Comparison of ENCODE assay signal across 8 cellular contexts in the genomic region with DNA sequence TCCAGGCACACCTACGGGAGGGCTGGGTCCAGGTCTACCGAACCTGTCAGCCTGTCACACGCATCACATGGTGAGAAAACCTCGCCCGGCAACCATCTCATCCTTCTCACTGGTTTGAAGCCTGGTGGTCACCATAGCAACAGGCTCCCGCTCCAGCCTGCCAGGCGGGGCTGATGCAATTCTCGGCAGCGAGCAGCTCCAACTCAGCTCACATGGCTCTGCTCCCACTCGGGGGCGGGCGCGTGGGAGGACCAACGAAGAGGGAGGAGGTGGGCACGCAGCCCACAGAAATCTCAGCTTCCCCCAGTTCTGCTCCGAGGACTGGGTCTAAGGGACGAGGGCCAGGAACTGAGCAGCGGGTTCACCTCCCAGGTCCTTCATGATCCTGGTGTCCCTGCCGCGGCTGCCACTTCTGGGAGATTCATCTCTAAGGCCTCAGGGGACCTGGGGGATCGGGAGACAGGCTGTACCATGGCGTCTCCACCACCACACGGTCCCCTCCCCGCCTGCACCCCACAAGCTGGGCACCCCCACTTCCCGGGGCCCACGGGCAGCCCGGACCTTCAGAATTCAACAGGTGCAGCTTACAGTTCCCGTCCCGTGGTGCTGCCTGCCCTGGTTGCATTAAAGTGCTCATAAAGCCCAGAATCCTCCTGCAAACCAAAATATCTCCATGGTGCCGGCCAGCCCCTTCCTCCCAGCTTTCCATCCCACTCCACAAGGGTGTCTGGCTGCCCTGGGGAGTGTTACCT. TPM values are rescaled to one million over a fixed set of nuclear protein-coding genes. Genes with fewer than 3 reads are reported as not detected.
DNase-seq lines count a peak whose midpoint lies in the region; ATAC-seq and TF ChIP-seq lines count a peak whose summit lies in the region.

No MANE protein-coding gene starts in this region.

- peak overlapping the region in 1 of 2 donors; percentile 11 for H3K27ac ChIP-seq in uterus

- DNase-seq in Ammon's horn (ENCODE audit: low spot score) (peak; percentile 92), LNCaP clone FGC (ENCODE audit: low read depth) (peak; percentile 31), adipocyte (ENCODE audit: low read depth) (peak; percentile 48), iPS DF 19.7 (ENCODE audit: low read depth, low spot score) (peak; percentile 23), uterus (peak; percentile 90 to 92)
- DNase-seq in NK-92 treated with Interleukin-12 subunit alpha and Interleukin-12 subunit beta, amount 100 ng/mL, for 24 hours (lab: John Stamatoyannopoulos, UW), result no peak

- H3K9ac ChIP-seq in adipocyte (ENCODE audit: low read length), result no peak overlapping the region

- H3K4me3 ChIP-seq in LNCaP clone FGC (ENCODE audit: low read depth, low read length) (no peak overlapping the region), adipocyte (ENCODE audit: low read length) (no peak overlapping the region), uterus (no peak overlapping the region)

- ATAC-seq in HG02938 (IDR thresholded peaks at IDR 0.05; ENCODE audit: unreplicated experiment) (no peak), HG03045 (IDR thresholded peaks at IDR 0.05; ENCODE audit: unreplicated experiment) (no peak)

- TF ChIP-seq POLR2A in uterus (IDR thresholded peaks at IDR 0.05), result no peak

- no peaks in the 10 kb centered on the region for H3K9me3 ChIP-seq in adipocyte (ENCODE audit: control insufficient read depth, low read length)
- no peaks in the 10 kb centered on the region for H3K9me3 ChIP-seq in uterus

- H3K4me1 ChIP-seq in adipocyte (ENCODE audit: control insufficient read depth, insufficient read depth, low read length), result peaks cover 3% of the 10 kb centered on the region
- no peaks in the 10 kb centered on the region for H3K4me1 ChIP-seq in uterus

- TF ChIP-seq CTCF in LNCaP clone FGC (IDR thresholded peaks at IDR 0.05; ENCODE audit: control insufficient read depth, extremely low read depth, insufficient read depth), result no peak
- no peak for TF ChIP-seq CTCF in uterus (IDR thresholded peaks at IDR 0.05)

- H3K27me3 ChIP-seq in adipocyte (replicated peaks; ENCODE audit: control insufficient read depth, insufficient read depth, low read length) (no peaks in the 10 kb centered on the region), uterus (no peaks in the 10 kb centered on the region)

- H3K36me3 ChIP-seq in adipocyte (ENCODE audit: control insufficient read depth, insufficient read depth, low read length, severe bottlenecking) (peaks cover 4% of the 10 kb centered on the region), uterus (no peaks in the 10 kb centered on the region)

- intact Hi-C loops in uterus (cut with DNase I; ENCODE audit: low total_unique reads), result no loop called here

RNA-seq across cellular contexts. Expression of a gene that starts 25.8 kb away (rescaled TPM):
- 100 to 1,000 TPM in 2 of 4 donors, 10 to 100 TPM in 2; 35.4 to 192 (median 138) TPM for total RNA-seq in uterus
